ENCODE assay signal across 20 cellular contexts in the genomic region with DNA sequence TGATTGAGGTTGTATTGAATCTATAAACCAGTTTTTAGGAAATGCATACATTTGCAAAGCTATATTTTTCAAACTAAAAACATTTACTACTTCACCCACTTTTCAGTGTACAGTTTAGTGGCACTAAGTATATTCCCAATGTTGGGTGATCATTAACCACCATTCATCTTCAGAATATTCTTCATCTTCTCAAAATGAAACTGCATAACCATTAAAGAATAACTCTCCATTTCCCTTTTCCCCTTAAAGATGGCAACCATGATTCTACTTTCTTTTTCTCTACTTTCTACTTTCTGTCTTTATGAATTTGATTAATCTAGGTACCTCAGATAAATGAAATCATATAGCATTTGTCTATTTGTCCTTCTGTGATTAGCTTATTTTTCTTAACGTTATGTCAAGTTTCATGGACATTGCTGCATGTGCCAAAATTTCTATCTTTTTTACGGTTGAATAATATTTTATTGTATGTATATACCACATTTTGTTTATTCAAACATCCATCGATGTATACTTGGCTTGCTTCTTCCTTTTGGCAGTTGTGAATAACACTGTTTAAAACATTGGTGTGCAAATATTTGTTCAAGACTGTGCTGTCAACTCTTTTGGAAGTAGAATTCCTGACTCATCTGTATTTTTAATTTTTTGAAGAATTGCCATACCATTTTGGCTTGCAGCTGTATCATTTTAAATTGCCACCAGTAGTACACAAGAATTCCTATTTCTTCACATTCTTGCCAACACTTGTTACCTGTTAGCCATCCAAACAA.
DNase-seq lines count a peak whose midpoint lies in the region; ATAC-seq, FAIRE-seq and TF ChIP-seq lines count a peak whose summit lies in the region.
"Had no signal": no experiment of that assay in that cellular context is flagged by ENCODE, and none has a peak within 500 bp of the region (broad histone marks: within the 10 kb centered on the region; RNA-seq: fewer than 3 reads in every experiment).

No MANE protein-coding gene starts in this region.

- intact Hi-C loops in kidney (cut with DNase I) (no loop called here), cardiac septum (cut with DNase I) (no loop called here)

- H3K27ac ChIP-seq in kidney (ENCODE audit: low read depth in 2 of 2, low read length in 2 of 2), result no peak overlapping the region
- H3K27ac ChIP-seq: HL-60 had no signal

- H3K4me1 ChIP-seq in kidney (ENCODE audit: control insufficient read depth in 1 of 2, insufficient read depth in 1 of 2, low read depth in 1 of 2, low read length in 2 of 2), result no peaks in the 10 kb centered on the region
- H3K4me1 ChIP-seq: HAP-1 had no signal

- CTCF ChIA-PET in GM10248 (lab: Yijun Ruan, JAX), result interaction anchor here (2.1 kb wide), 1 partner anchor 8 kb away, joined by 6 read pairs; no protein-coding TSS in a partner anchor

- ATAC-seq in GM18870 (IDR thresholded peaks at IDR 0.05; ENCODE audit: unreplicated experiment), result peak; percentile 77
- ATAC-seq in GM19467 (IDR thresholded peaks at IDR 0.05; ENCODE audit: unreplicated experiment), result peak; percentile 64
- peak; percentile 79 for ATAC-seq in HG02759 (IDR thresholded peaks at IDR 0.05; ENCODE audit: unreplicated experiment)
- ATAC-seq in HG03571 (IDR thresholded peaks at IDR 0.05; ENCODE audit: unreplicated experiment), result peak; percentile 57

- POLR2A ChIA-PET in GM10248 (lab: Yijun Ruan, JAX), result no interaction called here

- TF ChIP-seq CTCF in kidney (IDR thresholded peaks at IDR 0.05; ENCODE audit: borderline replicate concordance, extremely low read depth, insufficient read depth) (no peak), GM10248 (IDR thresholded peaks at IDR 0.05; ENCODE audit: control extremely low read depth, extremely low read depth, low read depth, missing control alignments) (no peak), chondrocyte (IDR thresholded peaks at IDR 0.05) (no peak)

- H3K4me1 Mint-ChIP-seq in chondrocyte (ENCODE audit: low read depth), result no peaks in the 10 kb centered on the region
- H3K4me1 Mint-ChIP-seq: IgD-negative memory B cell had no signal

- H3K9ac ChIP-seq in kidney (ENCODE audit: low read length in 2 of 2), result no peak overlapping the region

- no peak overlapping the region for H3K27ac Mint-ChIP-seq in chondrocyte (ENCODE audit: unreplicated experiment)
- H3K27ac Mint-ChIP-seq: IgD-negative memory B cell had no signal

- H3K4me3 Mint-ChIP-seq in chondrocyte (ENCODE audit: unreplicated experiment), result no peak overlapping the region
- H3K4me3 Mint-ChIP-seq: IgD-negative memory B cell had no signal

- no peaks in the 10 kb centered on the region for H3K27me3 Mint-ChIP-seq in chondrocyte (ENCODE audit: low read depth)
- H3K27me3 Mint-ChIP-seq: IgD-negative memory B cell had no signal

- H3K9me3 Mint-ChIP-seq in chondrocyte (ENCODE audit: low read depth), result no peaks in the 10 kb centered on the region
- H3K9me3 Mint-ChIP-seq: IgD-negative memory B cell had no signal

- DNase-seq in kidney (no peak), cardiac septum (ENCODE audit: low spot score) (no peak), GM10248 (ENCODE audit: extremely low spot score) (no peak), chondrocyte (ENCODE audit: low spot score) (no peak)
- DNase-seq: ACHN, AML-193, COR-L47, EL, NCI-H187, NCI-H226, NCI-H526 treated with DMSO at 0.1 percent for 48 hours, SHP77 treated with DMSO at 0.1 percent for 48 hours had no signal

- no peak overlapping the region for H3K4me3 ChIP-seq in kidney (ENCODE audit: low read length in 2 of 2)
- H3K4me3 ChIP-seq: HAP-1 had no signal

- no peaks in the 10 kb centered on the region for H3K36me3 Mint-ChIP-seq in chondrocyte (ENCODE audit: low read depth)
- H3K36me3 Mint-ChIP-seq: IgD-negative memory B cell had no signal

- H3K36me3 ChIP-seq in kidney (ENCODE audit: control insufficient read depth in 1 of 2, insufficient read depth in 2 of 2, low read length in 2 of 2), result no peaks in the 10 kb centered on the region
- H3K36me3 ChIP-seq: HAP-1 had no signal

- no peaks in the 10 kb centered on the region for H3K9me3 ChIP-seq in kidney (ENCODE audit: control insufficient read depth in 1 of 2, low read length in 2 of 2)
- H3K9me3 ChIP-seq: HAP-1 had no signal

- no peak for FAIRE-seq in kidney (lab: Jason Lieb, UNC)
- FAIRE-seq: HTR-8/SVneo had no signal
